In the genomic region with DNA sequence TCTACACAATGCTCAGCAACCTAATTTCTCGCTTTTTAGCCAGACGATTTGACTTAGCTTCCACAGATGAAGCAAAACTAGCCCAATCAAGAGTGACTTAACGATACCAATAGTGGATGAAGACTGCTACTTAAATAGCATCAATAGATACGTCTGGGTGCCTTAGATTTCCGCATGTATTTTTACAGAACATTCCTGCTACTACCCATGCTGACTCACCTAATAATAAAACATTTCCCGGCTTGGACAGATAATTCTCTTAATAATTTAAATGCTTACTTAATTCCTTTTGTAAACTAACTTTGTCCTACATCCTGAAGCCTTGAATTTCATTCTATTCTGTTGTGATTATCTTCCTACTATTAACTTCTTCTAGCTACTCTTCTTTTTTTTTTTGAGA, we compare ENCODE assay signal across 35 cellular contexts. TPM values are rescaled to one million over a fixed set of nuclear protein-coding genes. Genes with fewer than 3 reads are reported as not detected.
"Had no signal": no experiment of that assay in that cellular context is flagged by ENCODE, and none has a peak within 500 bp of the region (broad histone marks: within the 10 kb centered on the region; RNA-seq: fewer than 3 reads in every experiment).

No MANE protein-coding gene starts in this region.

- H3K9me3 ChIP-seq: adrenal gland, body of pancreas, breast epithelium had no signal

- H3K4me3 ChIP-seq: adrenal gland, body of pancreas, breast epithelium had no signal

- ATAC-seq: activated CD4-positive, alpha-beta T cell treated with anti-CD3 and anti-CD28 coated beads for 36 hours; activated CD4-positive, CD25-positive, alpha-beta regulatory T cell treated with anti-CD3 and anti-CD28 coated beads, Interleukin-2, amount 50 U/mL, for 24 hours; activated CD8-positive, alpha-beta memory T cell treated with anti-CD3 and anti-CD28 coated beads, Interleukin-2, amount 10 ng/mL, durations not matched to agents 7 days and 5 days; activated CD8-positive, alpha-beta T cell treated with anti-CD3 and anti-CD28 coated beads, Interleukin-2, amount 10 ng/mL, durations not matched to agents 7 days and 5 days; activated naive CD4-positive, alpha-beta T cell treated with anti-CD3 and anti-CD28 coated beads, Interleukin-2, amount 50 U/mL, for 72 hours; activated T-helper 17 cell treated with anti-CD3 and anti-CD28 coated beads, Interleukin-2, amount 50 U/mL, for 72 hours; body of pancreas; WTC11 had no signal

- DNase-seq: activated CD4-positive, alpha-beta memory T cell treated with anti-CD3 and anti-CD28 coated beads, Interleukin-2, amount 10 ng/mL, durations not matched to agents 7 days and 5 days; activated CD4-positive, alpha-beta T cell treated with anti-CD3 and anti-CD28 coated beads for 1 hour; activated CD4-positive, alpha-beta T cell treated with anti-CD3 and anti-CD28 coated beads for 36 hours; activated CD4-positive, alpha-beta T cell treated with anti-CD3 and anti-CD28 coated beads for 48 hours; activated CD4-positive, alpha-beta T cell treated with anti-CD3 and anti-CD28 coated beads, Interleukin-2, amount 10 ng/mL, durations not matched to agents 7 days and 5 days; activated CD4-positive, alpha-beta T cell treated with anti-CD3 and anti-CD28 coated beads, Interleukin-2, amount 50 U/mL, for 48 hours; activated CD4-positive, CD25-positive, alpha-beta regulatory T cell; activated CD8-positive, alpha-beta memory T cell treated with anti-CD3 and anti-CD28 coated beads for 24 hours; activated CD8-positive, alpha-beta memory T cell treated with anti-CD3 and anti-CD28 coated beads, Interleukin-2, amount 10 ng/mL, durations not matched to agents 7 days and 5 days; activated CD8-positive, alpha-beta memory T cell treated with anti-CD3 and anti-CD28 coated beads, Interleukin-2, amount 50 U/mL, for 48 hours; activated CD8-positive, alpha-beta T cell treated with anti-CD3 and anti-CD28 coated beads, Interleukin-2, amount 10 ng/mL, durations not matched to agents 7 days and 5 days; activated effector memory CD4-positive, alpha-beta T cell treated with anti-CD3 and anti-CD28 coated beads, Interleukin-2, amount 50 U/mL, for 16 hours; activated gamma-delta T cell treated with Interleukin-2 at 50 U/mL for 16 hours; activated naive CD4-positive, alpha-beta T cell; activated naive CD4-positive, alpha-beta T cell treated with anti-CD3 and anti-CD28 coated beads for 36 hours; activated naive CD4-positive, alpha-beta T cell treated with anti-CD3 and anti-CD28 coated beads, Interleukin-2, amount 50 U/mL, for 16 hours; activated naive CD8-positive, alpha-beta T cell treated with anti-CD3 and anti-CD28 coated beads for 36 hours; activated T-cell treated with anti-CD3 and anti-CD28 coated beads, Interleukin-2, amount 50 U/mL, for 24 hours; activated T-cell treated with anti-CD3 and anti-CD28 coated beads, Interleukin-2, amount 50 U/mL, for 48 hours; adrenal gland; amniotic stem cell; aorta; body of pancreas; brain microvascular endothelial cell; central memory CD4-positive, alpha-beta T cell; T-helper 2 cell; T-helper 9 cell; WERI-Rb-1 had no signal

- H3K4me1 ChIP-seq: breast epithelium had no signal

- H3K36me3 ChIP-seq: adrenal gland, brain microvascular endothelial cell, breast epithelium, WERI-Rb-1 had no signal

- H3K27me3 ChIP-seq: brain microvascular endothelial cell, breast epithelium had no signal

- H3K27ac ChIP-seq: adrenal gland, body of pancreas, brain microvascular endothelial cell, breast epithelium, WERI-Rb-1 had no signal

RNA-seq across cellular contexts. Expression of a gene that starts 20.7 kb away (rescaled TPM):
- total RNA-seq: activated CD4-positive, alpha-beta memory T cell treated with anti-CD3 and anti-CD28 coated beads, Interleukin-2, amount 10 ng/mL, durations not matched to agents 7 days and 5 days; activated CD4-positive, alpha-beta T cell treated with anti-CD3 and anti-CD28 coated beads for 36 hours; activated CD4-positive, alpha-beta T cell treated with anti-CD3 and anti-CD28 coated beads, Interleukin-2, amount 10 ng/mL, durations not matched to agents 7 days and 5 days; activated CD8-positive, alpha-beta memory T cell treated with anti-CD3 and anti-CD28 coated beads, Interleukin-2, amount 10 ng/mL, durations not matched to agents 7 days and 5 days; activated naive CD4-positive, alpha-beta T cell treated with anti-CD3 and anti-CD28 coated beads for 36 hours; activated naive CD4-positive, alpha-beta T cell treated with anti-CD3 and anti-CD28 coated beads, Interleukin-2, amount 50 U/mL, for 72 hours; activated naive CD8-positive, alpha-beta T cell treated with anti-CD3 and anti-CD28 coated beads for 36 hours; activated T-helper 17 cell treated with anti-CD3 and anti-CD28 coated beads, Interleukin-2, amount 50 U/mL, for 72 hours; adrenal gland; aorta; body of pancreas; breast epithelium; cardiac septum; cerebellum; WTC11 had no signal
- polyA plus RNA-seq: adrenal gland, aorta had no signal

RNA-seq across cellular contexts. Expression of a gene that starts 23.1 kb away (rescaled TPM):
- total RNA-seq: activated CD4-positive, alpha-beta memory T cell treated with anti-CD3 and anti-CD28 coated beads, Interleukin-2, amount 10 ng/mL, durations not matched to agents 7 days and 5 days; activated CD4-positive, alpha-beta T cell treated with anti-CD3 and anti-CD28 coated beads for 36 hours; activated CD4-positive, alpha-beta T cell treated with anti-CD3 and anti-CD28 coated beads, Interleukin-2, amount 10 ng/mL, durations not matched to agents 7 days and 5 days; activated CD8-positive, alpha-beta T cell treated with anti-CD3 and anti-CD28 coated beads, Interleukin-2, amount 10 ng/mL, durations not matched to agents 7 days and 5 days; activated naive CD4-positive, alpha-beta T cell treated with anti-CD3 and anti-CD28 coated beads for 36 hours; activated T-helper 17 cell treated with anti-CD3 and anti-CD28 coated beads, Interleukin-2, amount 50 U/mL, for 72 hours; adrenal gland; aorta; body of pancreas; breast epithelium; cardiac septum; cerebellum; WTC11 had no signal
- polyA plus RNA-seq: adrenal gland, aorta had no signal
